In the genomic region with DNA sequence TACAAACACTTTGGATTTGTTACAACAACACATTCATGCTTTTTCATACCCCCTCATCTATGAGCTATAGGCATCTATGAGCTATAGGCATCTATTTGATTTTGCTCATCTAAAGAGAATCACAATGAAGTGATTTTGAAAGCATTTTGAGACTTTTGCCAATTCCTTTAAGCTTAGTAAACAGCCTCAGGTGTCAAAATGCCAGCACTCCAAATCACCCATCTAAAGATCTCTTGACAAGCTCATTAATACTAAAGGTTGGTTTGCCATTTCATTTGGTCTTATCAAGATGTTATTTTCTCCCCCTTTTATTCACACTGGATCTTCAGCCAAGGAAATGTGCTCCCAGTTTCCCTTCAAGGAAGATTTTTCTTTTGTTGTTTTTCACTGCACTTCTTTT, we compare ENCODE assay signal across 21 cellular contexts.
DNase-seq lines count a peak whose midpoint lies in the region; ATAC-seq, FAIRE-seq and TF ChIP-seq lines count a peak whose summit lies in the region.
"Had no signal": no experiment of that assay in that cellular context is flagged by ENCODE, and none has a peak within 500 bp of the region (broad histone marks: within the 10 kb centered on the region; RNA-seq: fewer than 3 reads in every experiment).

No MANE protein-coding gene starts in this region.

- H3K27ac Mint-ChIP-seq in GM23338: no peak overlapping the region; the same call in 1 of the 2 replicates
- H3K27ac Mint-ChIP-seq in memory B cell: peak overlapping the region; percentile 8
- H3K27ac Mint-ChIP-seq in immature natural killer cell: no peak overlapping the region
- H3K27ac Mint-ChIP-seq: activated naive CD4-positive, alpha-beta T cell treated with anti-CD3 and anti-CD28 coated beads for 36 hours; neural progenitor cell; WTC11 had no signal

- TF ChIP-seq CTCF in GM23338 (conservative IDR thresholded peaks at IDR 0.05; ENCODE audit: low read depth in 2 of 2) (no peak), RWPE2 (IDR thresholded peaks at IDR 0.05; ENCODE audit: poor library complexity, severe bottlenecking) (no peak), thyroid gland (IDR thresholded peaks at IDR 0.05) (no peak)

- H3K9me2 ChIP-seq in GM23338 (ENCODE audit: insufficient read depth): no peaks in the 10 kb centered on the region

- no peak overlapping the region for H3K27ac ChIP-seq in GM23338 (ENCODE audit: low read depth)
- peak overlapping the region; percentile 87 for H3K27ac ChIP-seq in RWPE2 (ENCODE audit: poor library complexity, severe bottlenecking)
- H3K27ac ChIP-seq in thyroid gland: peak overlapping the region in 2 of 3 donors; percentile 34 to 45
- H3K27ac ChIP-seq: BLaER1, brain microvascular endothelial cell, KMS-11, neural progenitor cell had no signal

- H3K4me3 Mint-ChIP-seq in GM23338 (no peak overlapping the region), memory B cell (no peak overlapping the region), immature natural killer cell (no peak overlapping the region)
- H3K4me3 Mint-ChIP-seq: activated naive CD4-positive, alpha-beta T cell treated with anti-CD3 and anti-CD28 coated beads for 36 hours; neural progenitor cell; WTC11 had no signal

- no peaks in the 10 kb centered on the region for H3K36me3 Mint-ChIP-seq in GM23338 (ENCODE audit: low read depth)
- H3K36me3 Mint-ChIP-seq in memory B cell: no peaks in the 10 kb centered on the region
- no peaks in the 10 kb centered on the region for H3K36me3 Mint-ChIP-seq in immature natural killer cell
- H3K36me3 Mint-ChIP-seq: neural progenitor cell, WTC11 had no signal

- H2AFZ ChIP-seq in GM23338: peak overlapping the region; percentile 52
- H2AFZ ChIP-seq: neural progenitor cell had no signal

- H3K27me3 Mint-ChIP-seq in GM23338 (ENCODE audit: insufficient read depth, low read depth, poor library complexity): no peaks in the 10 kb centered on the region
- H3K27me3 Mint-ChIP-seq in memory B cell: no peaks in the 10 kb centered on the region
- peaks cover 0 to 1% (median 0%) of the 10 kb centered on the region in 3 donors for H3K27me3 Mint-ChIP-seq in immature natural killer cell (ENCODE audit: low read depth in 3 of 3)

- no peak for DNase-seq in GM23338 (ENCODE audit: low spot score)
- DNase-seq in RWPE2 (ENCODE audit: low spot score): no peak
- no peak for DNase-seq in memory B cell (ENCODE audit: low spot score in 2 of 2)
- no peak for DNase-seq in thyroid gland
- DNase-seq in RCC 7860 (ENCODE audit: low spot score): no peak
- no peak for DNase-seq in immature natural killer cell
- DNase-seq in stimulated activated CD4-positive, alpha-beta T cell treated with anti-CD3 and anti-CD28 coated beads, Interleukin-1b, Interleukin-23, amount 100 ng/mL, for 48 hours: no peak
- DNase-seq: activated naive CD4-positive, alpha-beta T cell treated with anti-CD3 and anti-CD28 coated beads for 36 hours; GF-D8; left cardiac atrium; NCI-H1436; NCI-H2107; stimulated activated naive CD4-positive, alpha-beta T cell had no signal

- no peak for ATAC-seq in GM23338
- peak; percentile 28; the same call in 2 of the 3 replicates for ATAC-seq in RWPE2 (ENCODE audit: low read depth)
- no peak for ATAC-seq in memory B cell (ENCODE audit: low read depth)

- H3K9me3 ChIP-seq in RWPE2 (ENCODE audit: severe bottlenecking) (no peaks in the 10 kb centered on the region), thyroid gland (no peaks in the 10 kb centered on the region)
- H3K9me3 ChIP-seq: adrenal gland, BLaER1, HAP-1, thoracic aorta had no signal

- no peak overlapping the region for H3K4me3 ChIP-seq in GM23338
- no peak overlapping the region for H3K4me3 ChIP-seq in RWPE2 (ENCODE audit: severe bottlenecking)
- H3K4me3 ChIP-seq in thyroid gland (replicated peaks in 1 of 3): no peak overlapping the region
- H3K4me3 ChIP-seq: adrenal gland, BLaER1, HAP-1, neural progenitor cell, thoracic aorta had no signal

- intact Hi-C loops in thyroid gland (cut with DNase I): no loop called here

- peaks cover 6% of the 10 kb centered on the region; the same call in 1 of the 2 replicates for H3K4me1 ChIP-seq in GM23338 (ENCODE audit: insufficient read depth)
- peaks cover 23% of the 10 kb centered on the region for H3K4me1 ChIP-seq in RWPE2 (ENCODE audit: insufficient read depth, poor library complexity, severe bottlenecking)
- H3K4me1 ChIP-seq in thyroid gland: peaks cover 12 to 16% of the 10 kb centered on the region in 2 donors
- H3K4me1 ChIP-seq: adrenal gland, BLaER1 had no signal

- H3K79me2 ChIP-seq in GM23338 (replicated peaks; ENCODE audit: insufficient read depth): no peaks in the 10 kb centered on the region

- TF ChIP-seq POLR2A in thyroid gland (IDR thresholded peaks at IDR 0.05): no peak

- H3K4me2 ChIP-seq in GM23338: no peak overlapping the region
- H3K4me2 ChIP-seq: BLaER1, KMS-11, neural progenitor cell had no signal

- H3K4me1 Mint-ChIP-seq in GM23338 (peaks cover 12% of the 10 kb centered on the region; the same call in 2 of the 3 replicates), memory B cell (peaks cover 3% of the 10 kb centered on the region), immature natural killer cell (no peaks in the 10 kb centered on the region)
- H3K4me1 Mint-ChIP-seq: neural progenitor cell had no signal

- H3F3A ChIP-seq in GM23338 (replicated peaks; ENCODE audit: low read depth): 0 out of 2 replicates have a peak, but pooled peaks cover 2% of the 10 kb centered on the region

- H3K27me3 ChIP-seq in GM23338 (ENCODE audit: insufficient read depth): no peaks in the 10 kb centered on the region
- no peaks in the 10 kb centered on the region for H3K27me3 ChIP-seq in RWPE2 (ENCODE audit: insufficient read depth, poor library complexity, severe bottlenecking)
- H3K27me3 ChIP-seq in thyroid gland: no peaks in the 10 kb centered on the region
- H3K27me3 ChIP-seq: adrenal gland, BLaER1, brain microvascular endothelial cell, neural progenitor cell had no signal

- H3K9me3 Mint-ChIP-seq in GM23338 (no peaks in the 10 kb centered on the region), memory B cell (no peaks in the 10 kb centered on the region), immature natural killer cell (no peaks in the 10 kb centered on the region)
- H3K9me3 Mint-ChIP-seq: activated naive CD4-positive, alpha-beta T cell treated with anti-CD3 and anti-CD28 coated beads for 36 hours; neural progenitor cell; WTC11 had no signal

- no peak for FAIRE-seq in RCC 7860 (lab: Jason Lieb, UNC)

- H3K36me3 ChIP-seq in GM23338 (ENCODE audit: insufficient read depth) (no peaks in the 10 kb centered on the region), RWPE2 (ENCODE audit: low read depth) (no peaks in the 10 kb centered on the region), thyroid gland (no peaks in the 10 kb centered on the region)
- H3K36me3 ChIP-seq: adrenal gland, BLaER1, brain microvascular endothelial cell, HAP-1, neural progenitor cell, thoracic aorta had no signal

- H4K20me1 ChIP-seq in GM23338 (replicated peaks; ENCODE audit: insufficient read depth): no peaks in the 10 kb centered on the region
- H4K20me1 ChIP-seq: BLaER1 had no signal

TF ChIP-seq in GM23338, 12 proteins besides CTCF, POLR2A, EP300 and RAD21 (continues in another document):
- TF ChIP-seq EZH2 (IDR thresholded peaks at IDR 0.05; ENCODE audit: low read depth, unreplicated experiment): no peak
- no peak for TF ChIP-seq STAT1 (IDR thresholded peaks at IDR 0.05; ENCODE audit: unreplicated experiment)
